ENCODE assay signal across 8 cellular contexts in the genomic region with DNA sequence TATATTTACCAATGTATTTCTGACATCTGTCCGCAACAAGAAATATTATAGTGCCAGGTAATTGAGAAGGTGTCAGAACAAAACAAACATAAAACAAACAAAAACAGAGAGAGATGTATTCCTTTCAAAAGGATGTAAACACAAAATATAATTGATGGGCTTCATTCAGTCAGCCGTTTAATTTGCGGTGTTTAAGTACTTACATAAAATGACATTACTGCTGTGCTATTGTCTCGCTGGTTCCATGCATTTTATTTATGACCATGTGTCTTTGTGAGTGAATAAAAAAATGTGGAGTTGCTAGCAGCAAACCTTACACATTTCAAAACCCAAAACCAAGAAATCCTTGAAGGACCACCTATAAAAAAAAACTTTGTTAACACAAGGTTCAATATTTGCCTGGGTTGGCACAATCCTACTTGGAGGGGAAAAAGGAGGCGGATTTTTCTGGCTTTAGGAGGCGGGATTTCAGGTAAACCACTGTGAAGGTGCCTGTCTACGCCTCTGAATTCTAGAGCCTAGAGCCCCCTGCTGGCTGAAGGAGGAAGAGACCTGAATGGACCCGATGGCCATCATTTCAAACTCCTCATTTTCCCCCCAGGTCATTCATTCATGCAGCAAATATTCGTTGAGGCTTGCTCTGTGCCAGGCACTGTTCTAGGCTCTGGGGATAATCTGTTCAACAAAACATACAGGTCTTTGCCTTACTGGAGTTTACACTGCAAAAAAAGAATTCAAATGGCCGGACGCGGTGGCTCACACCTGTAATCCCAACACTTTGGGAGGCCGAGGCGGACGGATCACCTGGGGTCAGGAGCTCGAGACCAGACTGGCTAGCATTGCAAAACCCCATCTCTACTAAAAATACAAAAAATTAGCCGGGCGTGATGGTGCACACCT.
DNase-seq lines count a peak whose midpoint lies in the region; ATAC-seq and TF ChIP-seq lines count a peak whose summit lies in the region.

No MANE protein-coding gene starts in this region.

- TF ChIP-seq CTCF in epithelial cell of esophagus (IDR thresholded peaks at IDR 0.05; ENCODE audit: insufficient read depth, low read depth, low read length, missing control alignments) (peak; percentile 93), nephron (IDR thresholded peaks at IDR 0.05; ENCODE audit: unreplicated experiment in 3 of 3) (peak; percentile 71 to 77 (median 74))

- H3K36me3 Mint-ChIP-seq in nephron (ENCODE audit: low read depth), result no peaks in the 10 kb centered on the region

- H3K4me3 ChIP-seq in epithelial cell of esophagus (ENCODE audit: low read length), result no peak overlapping the region

- H3K4me3 Mint-ChIP-seq in nephron, result no peak overlapping the region

- peak overlapping the region in 2 of 3 experiments; percentile 51 to 68 for H3K27ac Mint-ChIP-seq in nephron

- H3K4me1 Mint-ChIP-seq in nephron, result peaks cover 12% of the 10 kb centered on the region

- H3K27me3 Mint-ChIP-seq in nephron (ENCODE audit: low read depth), result peaks cover 6% of the 10 kb centered on the region

- peak; percentile 87 for DNase-seq in ELF-1 (ENCODE audit: low read depth, low spot score)
- DNase-seq in NCI-H82 (lab: John Stamatoyannopoulos, UW), result peak; percentile 91
- DNase-seq in activated CD8-positive, alpha-beta memory T cell treated with anti-CD3 and anti-CD28 coated beads for 1 hour (ENCODE audit: extremely low read depth in 1 of 2, low read depth in 1 of 2), result peak; percentile 41 to 52
- peak; percentile 72 for DNase-seq in epithelial cell of esophagus (ENCODE audit: low read depth)
- DNase-seq in superior temporal gyrus (ENCODE audit: extremely low spot score), result peak; percentile 37

- ATAC-seq in HG03432 (IDR thresholded peaks at IDR 0.05; ENCODE audit: unreplicated experiment), result peak; percentile 60
- ATAC-seq in GM19397 (IDR thresholded peaks at IDR 0.05; ENCODE audit: unreplicated experiment), result no peak

- H3K9me3 Mint-ChIP-seq in nephron, result no peaks in the 10 kb centered on the region

Comparison
In these comparisons a context has a peak if more than half of its experiments do, and no peak if none do; other contexts are left out.
1. DNase-seq: peak in every context shown above with its lines; median percentile 91 in NCI-H82; 87 in ELF-1; 72 in epithelial cell of esophagus; 46 in activated CD8-positive, alpha-beta memory T cell treated with anti-CD3 and anti-CD28 coated beads for 1 hour; 37 in superior temporal gyrus.